ENCODE assay signal across 9 cellular contexts in genomic region chr1:203271018-203271743, GRCh38. TPM values are rescaled to one million over a fixed set of nuclear protein-coding genes. Genes with fewer than 3 reads are reported as not detected.
DNase-seq lines count a peak whose midpoint lies in the region; ATAC-seq and TF ChIP-seq lines count a peak whose summit lies in the region.
"Had no signal": no experiment of that assay in that cellular context is flagged by ENCODE, and none has a peak within 500 bp of the region (broad histone marks: within the 10 kb centered on the region; RNA-seq: fewer than 3 reads in every experiment).

No MANE protein-coding gene starts in this region.

- H3K36me3 ChIP-seq in suprapubic skin = no peaks in the 10 kb centered on the region
- H3K36me3 ChIP-seq: tibial nerve had no signal

- no peak for TF ChIP-seq EP300 in suprapubic skin (IDR thresholded peaks at IDR 0.05)

- H3K27me3 ChIP-seq in suprapubic skin = no peaks in the 10 kb centered on the region
- H3K27me3 ChIP-seq: tibial nerve had no signal

- peaks cover 59% of the 10 kb centered on the region for H3K4me1 ChIP-seq in suprapubic skin

- peak; percentile 34 for ATAC-seq in GM21619 (IDR thresholded peaks at IDR 0.05; ENCODE audit: unreplicated experiment)
- no peak for ATAC-seq in GM18861 (IDR thresholded peaks at IDR 0.05; ENCODE audit: unreplicated experiment)

- WGBS in suprapubic skin = 35% methylated on average over 8 of the region's 8 CpGs

- DNase-seq in Ammon's horn (ENCODE audit: low spot score) (peak; percentile 85), NOMO-1 (lab: John Stamatoyannopoulos, UW; ENCODE audit: unreplicated experiment in 2 of 2) (peak; percentile 57 to 85), activated T-cell treated with anti-CD3 and anti-CD28 coated beads for 4 hours (peak; percentile 59), fibroblast of the conjunctiva (ENCODE audit: low read depth) (peak; percentile 53), pons (ENCODE audit: low spot score) (peak; percentile 73), suprapubic skin (ENCODE audit: low spot score in 2 of 2) (no peak)

- no peaks in the 10 kb centered on the region for H3K9me3 ChIP-seq in suprapubic skin
- H3K9me3 ChIP-seq: tibial nerve had no signal

- H3K4me3 ChIP-seq in suprapubic skin = no peak overlapping the region
- H3K4me3 ChIP-seq: tibial nerve had no signal

- TF ChIP-seq CTCF in suprapubic skin (IDR thresholded peaks at IDR 0.05) = no peak

- H3K27ac ChIP-seq in suprapubic skin = no peak overlapping the region

- TF ChIP-seq POLR2A in suprapubic skin (IDR thresholded peaks at IDR 0.05) = no peak

RNA-seq across cellular contexts. Expression of gene BTG2, which starts 34.1 kb away (rescaled TPM):
- 100 to 1,000 TPM; 160 to 319 (median 193) TPM for total RNA-seq in suprapubic skin

RNA-seq across cellular contexts. Expression of gene CHIT1, which starts 41.7 kb away (rescaled TPM):
- under 1 TPM in 3 of 4 donors, not detected in 1; 0.23 to 0.68 (median 0.32) TPM for total RNA-seq in suprapubic skin

Comparison
In these comparisons a context has a peak if more than half of its experiments do, and no peak if none do; other contexts are left out.
1. DNase-seq: peak in Ammon's horn (single experiment), NOMO-1 (2 of 2), activated T-cell treated with anti-CD3 and anti-CD28 coated beads for 4 hours (single experiment), fibroblast of the conjunctiva (single experiment) and pons (single experiment); none in suprapubic skin (0 of 2).